ENCODE assay signal across 8 cellular contexts in the genomic region with DNA sequence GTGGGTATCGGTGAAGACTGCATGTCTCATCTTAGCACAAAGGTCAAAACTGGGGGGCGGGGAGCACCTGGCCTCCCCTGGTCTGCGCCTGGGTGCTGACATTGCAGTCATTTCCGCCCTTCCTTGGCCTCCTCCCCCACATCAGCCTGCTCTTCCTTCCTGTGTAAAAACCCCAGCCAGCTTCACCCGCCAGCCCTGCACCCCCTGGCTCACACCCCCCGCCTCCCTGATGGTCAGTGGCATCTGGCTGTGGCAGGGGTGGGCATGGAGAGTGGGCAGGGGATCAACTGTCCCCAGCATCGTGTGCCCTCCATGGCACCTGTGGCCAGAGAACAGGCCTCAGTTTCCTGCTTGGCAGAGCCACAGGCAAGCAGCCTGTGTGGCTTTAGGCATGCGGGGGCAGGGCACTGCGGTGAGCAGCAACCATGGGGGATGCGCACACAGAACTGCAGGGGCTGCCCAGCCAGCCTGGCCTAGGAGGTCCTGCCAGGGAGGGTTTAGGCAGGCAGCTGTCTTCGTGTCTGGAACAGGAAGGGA. TPM values are rescaled to one million over a fixed set of nuclear protein-coding genes. Genes with fewer than 3 reads are reported as not detected.
DNase-seq lines count a peak whose midpoint lies in the region; ATAC-seq and TF ChIP-seq lines count a peak whose summit lies in the region.

No MANE protein-coding gene starts in this region.

- no peaks in the 10 kb centered on the region for H4K20me1 ChIP-seq in Karpas-422 (ENCODE audit: insufficient read depth, low read depth, low read length)

- peak; percentile 73 for DNase-seq in activated CD4-positive, CD25-positive, alpha-beta regulatory T cell treated with anti-CD3 and anti-CD28 coated beads, Interleukin-2, amount 50 U/mL, for 16 hours (ENCODE audit: low read depth, low spot score)
- DNase-seq in dorsolateral prefrontal cortex (no peak), skeletal muscle cell (ENCODE audit: low read depth) (peak; percentile 60), DMS79 treated with DMSO at 0.1 percent for 48 hours (lab: John Stamatoyannopoulos, UW) (no peak), Karpas-422 (no peak), cerebellar nuclear complex (lab: John Stamatoyannopoulos, UW) (no peak)

- peak overlapping the region in 43 of 59 donors; percentile 5 to 76 (median 51) for H3K27ac ChIP-seq in dorsolateral prefrontal cortex
- no peak overlapping the region; the same call in 1 of the 2 replicates for H3K27ac ChIP-seq in Karpas-422 (ENCODE audit: low read length)

- ATAC-seq in GM19324 (IDR thresholded peaks at IDR 0.05; ENCODE audit: low FRiP score, unreplicated experiment) (peak; percentile 74), HG03439 (IDR thresholded peaks at IDR 0.05; ENCODE audit: unreplicated experiment) (peak; percentile 61)

- no peak overlapping the region; the same call in 1 of the 2 replicates for H3K9ac ChIP-seq in Karpas-422 (ENCODE audit: low read length)

- H3K4me3 ChIP-seq in dorsolateral prefrontal cortex (peak overlapping the region in 1 of 59 donors; percentile 3), skeletal muscle cell (ENCODE audit: low read depth, low read length) (no peak overlapping the region), Karpas-422 (ENCODE audit: low read length) (no peak overlapping the region)

- no peaks in the 10 kb centered on the region for H3K9me2 ChIP-seq in Karpas-422 (replicated peaks; ENCODE audit: insufficient read depth, low read length)

- TF ChIP-seq CTCF in dorsolateral prefrontal cortex (IDR thresholded peaks at IDR 0.05 in 54 of 56, conservative IDR thresholded peaks at IDR 0.05 in 2 of 56; ENCODE audit: low read depth in 1 of 56, partially characterized antibody in 56 of 56): no peak

- intact Hi-C loops in dorsolateral prefrontal cortex (cut with DNase I): no loop called here

- peaks cover 16% of the 10 kb centered on the region for H3K36me3 ChIP-seq in Karpas-422 (ENCODE audit: insufficient read depth, low read length)

- H3K9me3 ChIP-seq in Karpas-422 (ENCODE audit: low read length): no peaks in the 10 kb centered on the region

- H3K27me3 ChIP-seq in dorsolateral prefrontal cortex (no peaks in the 10 kb centered on the region), Karpas-422 (ENCODE audit: low read length) (no peaks in the 10 kb centered on the region)

- peaks cover 10% of the 10 kb centered on the region for H3K4me1 ChIP-seq in Karpas-422 (ENCODE audit: low read length)

- 0 out of 2 replicates have a peak, but pooled peaks cover 16% of the 10 kb centered on the region for H3K79me2 ChIP-seq in Karpas-422 (ENCODE audit: low read length)

- no peak overlapping the region for H2AFZ ChIP-seq in Karpas-422 (ENCODE audit: low read length)

- no peak overlapping the region for H3K4me2 ChIP-seq in Karpas-422 (ENCODE audit: low read depth, low read length, poor library complexity, severe bottlenecking)

RNA-seq across cellular contexts. Expression of a gene that starts 29.0 kb away (rescaled TPM):
- 100 to 1,000 TPM in 14 of 120 experiments, 10 to 100 TPM in 106; 54.6 to 125 (median 90.0) TPM for total RNA-seq in dorsolateral prefrontal cortex
- total RNA-seq in Karpas-422 (2014; rRNA removed; shearing (Covaris generic); ENCODE audit: low replicate concordance): 59.3 and 85.0 TPM in 2 replicates

RNA-seq across cellular contexts. Expression of a gene that starts 45.4 kb away (rescaled TPM):
- 100 to 1,000 TPM; 239 to 571 (median 364) TPM for total RNA-seq in dorsolateral prefrontal cortex
- 2,394 and 2,712 TPM in 2 replicates for total RNA-seq in Karpas-422 (2014; rRNA removed; shearing (Covaris generic); ENCODE audit: low replicate concordance)

Comparison
In these comparisons a context has a peak if more than half of its experiments do, and no peak if none do; other contexts are left out.
1. DNase-seq: peak in activated CD4-positive, CD25-positive, alpha-beta regulatory T cell treated with anti-CD3 and anti-CD28 coated beads, Interleukin-2, amount 50 U/mL, for 16 hours (single experiment) and skeletal muscle cell (single experiment); none in dorsolateral prefrontal cortex (0 of 10), DMS79 treated with DMSO at 0.1 percent for 48 hours (single experiment), Karpas-422 (single experiment) and cerebellar nuclear complex (0 of 2).